ENCODE assay signal across 8 cellular contexts in the genomic region with DNA sequence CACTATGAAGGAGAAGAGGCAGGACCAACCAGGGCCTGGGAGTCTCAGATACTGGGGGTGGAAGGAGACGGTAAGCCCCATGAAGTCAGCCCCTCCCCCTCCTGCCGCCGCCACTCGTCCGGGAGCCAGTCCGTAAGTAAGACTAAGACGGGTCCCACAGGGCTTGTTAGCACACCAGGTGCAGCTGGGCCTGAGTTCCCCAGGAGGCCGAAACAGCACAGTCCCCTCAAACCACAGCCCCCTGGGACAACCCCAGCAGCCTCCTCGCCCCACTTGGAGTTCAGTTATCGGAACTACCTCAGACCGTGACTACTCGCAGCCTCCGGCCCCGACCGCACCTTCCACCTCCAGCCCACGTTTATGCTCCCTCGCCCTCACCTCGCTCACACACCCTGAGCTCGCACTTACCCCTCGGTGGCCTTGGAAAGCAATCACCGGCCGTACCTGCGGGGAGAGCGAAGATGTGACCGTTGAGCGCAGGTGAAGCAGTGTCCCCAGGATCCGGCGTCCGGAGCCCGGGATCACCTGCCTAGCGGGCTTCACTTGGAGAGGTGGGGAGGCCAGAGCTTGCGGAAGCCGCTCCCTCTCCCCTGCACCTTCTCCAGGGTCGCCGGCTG. TPM values are rescaled to one million over a fixed set of nuclear protein-coding genes. Genes with fewer than 3 reads are reported as not detected.
A peak's percentile ranks its signal among the peaks of the same experiment; 100 is the strongest.
DNase-seq lines count a peak whose midpoint lies in the region; ATAC-seq and TF ChIP-seq lines count a peak whose summit lies in the region.

No MANE protein-coding gene starts in this region.

- H3K27ac ChIP-seq in RWPE2 (ENCODE audit: poor library complexity, severe bottlenecking): peak overlapping the region; percentile 47

- no peak overlapping the region for H3K27ac Mint-ChIP-seq in natural killer cell treated with Interleukin-12 subunit alpha and Interleukin-12 subunit beta and Interleukin-15 and Interleukin-18, amount 100 ng/mL, for 72 hours

- no peaks in the 10 kb centered on the region for H3K4me1 ChIP-seq in RWPE2 (ENCODE audit: insufficient read depth, poor library complexity, severe bottlenecking)
- H3K4me1 ChIP-seq in endocrine pancreas (ENCODE audit: control insufficient read depth, insufficient read depth, low read length): no peaks in the 10 kb centered on the region

- H3K9ac ChIP-seq in endocrine pancreas (ENCODE audit: control insufficient read depth, insufficient read depth, low read length): peak overlapping the region; percentile 30

- ATAC-seq in GM18867 (IDR thresholded peaks at IDR 0.05; ENCODE audit: unreplicated experiment): peak; percentile 47
- ATAC-seq in HG03025 (IDR thresholded peaks at IDR 0.05; ENCODE audit: low FRiP score, unreplicated experiment): peak; percentile 55
- ATAC-seq in RWPE2 (ENCODE audit: low read depth): peak; percentile 9
- peak; percentile 1 to 2 for ATAC-seq in natural killer cell treated with Interleukin-12 subunit alpha and Interleukin-12 subunit beta and Interleukin-15 and Interleukin-18, amount 100 ng/mL, for 72 hours

- H3K9me3 Mint-ChIP-seq in natural killer cell treated with Interleukin-12 subunit alpha and Interleukin-12 subunit beta and Interleukin-15 and Interleukin-18, amount 100 ng/mL, for 72 hours: no peaks in the 10 kb centered on the region

- no peaks in the 10 kb centered on the region for H3K27me3 Mint-ChIP-seq in natural killer cell treated with Interleukin-12 subunit alpha and Interleukin-12 subunit beta and Interleukin-15 and Interleukin-18, amount 100 ng/mL, for 72 hours

- H3K27me3 ChIP-seq in RWPE2 (ENCODE audit: insufficient read depth, poor library complexity, severe bottlenecking) (no peaks in the 10 kb centered on the region), endocrine pancreas (ENCODE audit: control insufficient read depth, insufficient read depth, low read length) (no peaks in the 10 kb centered on the region)

- H3K9me3 ChIP-seq in RWPE2 (ENCODE audit: severe bottlenecking) (no peaks in the 10 kb centered on the region), endocrine pancreas (ENCODE audit: control insufficient read depth, low read length) (no peaks in the 10 kb centered on the region)

- TF ChIP-seq CTCF in AG09309 (IDR thresholded peaks at IDR 0.05; ENCODE audit: control insufficient read depth, insufficient read depth, low read depth, low read length, missing control alignments) (no peak), RWPE2 (IDR thresholded peaks at IDR 0.05; ENCODE audit: poor library complexity, severe bottlenecking) (no peak)

- peak overlapping the region; percentile 80 for H3K4me3 Mint-ChIP-seq in natural killer cell treated with Interleukin-12 subunit alpha and Interleukin-12 subunit beta and Interleukin-15 and Interleukin-18, amount 100 ng/mL, for 72 hours

- H3K36me3 Mint-ChIP-seq in natural killer cell treated with Interleukin-12 subunit alpha and Interleukin-12 subunit beta and Interleukin-15 and Interleukin-18, amount 100 ng/mL, for 72 hours: peaks cover 9% of the 10 kb centered on the region

- no peak for DNase-seq in AG09309 (ENCODE audit: low read depth)
- DNase-seq in RWPE2 (ENCODE audit: low spot score): peak; percentile 81
- DNase-seq in natural killer cell treated with Interleukin-12 subunit alpha and Interleukin-12 subunit beta and Interleukin-15 and Interleukin-18, amount 100 ng/mL, for 72 hours (ENCODE audit: low spot score): no peak
- DNase-seq in kidney tubule cell (ENCODE audit: low spot score): no peak
- DNase-seq in dermis blood vessel endothelial cell: no peak

- H3K4me1 Mint-ChIP-seq in natural killer cell treated with Interleukin-12 subunit alpha and Interleukin-12 subunit beta and Interleukin-15 and Interleukin-18, amount 100 ng/mL, for 72 hours (ENCODE audit: low read depth in 2 of 2): peaks cover 13 to 14% of the 10 kb centered on the region in 2 donors

- peaks cover 27% of the 10 kb centered on the region for H3K36me3 ChIP-seq in RWPE2 (ENCODE audit: low read depth)
- peaks cover 3% of the 10 kb centered on the region for H3K36me3 ChIP-seq in endocrine pancreas (ENCODE audit: control insufficient read depth, insufficient read depth, low read length)

- H3K4me3 ChIP-seq in AG09309 (ENCODE audit: control insufficient read depth, low read depth, low read length) (peak overlapping the region; percentile 70), RWPE2 (ENCODE audit: severe bottlenecking) (peak overlapping the region; percentile 46), endocrine pancreas (ENCODE audit: control insufficient read depth, insufficient read depth, low read length) (no peak overlapping the region)

RNA-seq across cellular contexts. Expression of a gene that starts 0.6 kb away (rescaled TPM):
- under 1 TPM; 0.26 to 0.86 TPM for total RNA-seq in natural killer cell treated with Interleukin-12 subunit alpha and Interleukin-12 subunit beta and Interleukin-15 and Interleukin-18, amount 100 ng/mL, for 72 hours
- total RNA-seq in dermis blood vessel endothelial cell: 2.9 and 5.4 TPM in 2 replicates

RNA-seq across cellular contexts. Expression of a gene that starts 15.9 kb away (rescaled TPM):
- 100 to 1,000 TPM; 456 to 585 TPM for total RNA-seq in natural killer cell treated with Interleukin-12 subunit alpha and Interleukin-12 subunit beta and Interleukin-15 and Interleukin-18, amount 100 ng/mL, for 72 hours
- 787 and 1,230 TPM in 2 replicates for total RNA-seq in dermis blood vessel endothelial cell

RNA-seq across cellular contexts. Expression of a gene that starts 23.8 kb away (rescaled TPM):
- total RNA-seq in natural killer cell treated with Interleukin-12 subunit alpha and Interleukin-12 subunit beta and Interleukin-15 and Interleukin-18, amount 100 ng/mL, for 72 hours: under 1 TPM; 0.24 to 0.50 TPM
- not detected in 2 replicates for total RNA-seq in dermis blood vessel endothelial cell

RNA-seq across cellular contexts. Expression of a gene that starts 24.2 kb away (rescaled TPM):
- total RNA-seq in natural killer cell treated with Interleukin-12 subunit alpha and Interleukin-12 subunit beta and Interleukin-15 and Interleukin-18, amount 100 ng/mL, for 72 hours: 10 to 100 TPM; 14.3 to 15.3 TPM
- total RNA-seq in dermis blood vessel endothelial cell: 2.9 and 4.6 TPM in 2 replicates

RNA-seq across cellular contexts. Expression of a gene that starts 30.0 kb away (rescaled TPM):
- total RNA-seq in natural killer cell treated with Interleukin-12 subunit alpha and Interleukin-12 subunit beta and Interleukin-15 and Interleukin-18, amount 100 ng/mL, for 72 hours: 100 to 1,000 TPM; 365 to 555 TPM
- total RNA-seq in dermis blood vessel endothelial cell: 155 and 423 TPM in 2 replicates

Comparison
In these comparisons a context has a peak if more than half of its experiments do, and no peak if none do; other contexts are left out.
1. ATAC-seq: peak in every context shown above with its lines; median percentile 55 in HG03025; 47 in GM18867; 9 in RWPE2; 2 in natural killer cell treated with Interleukin-12 subunit alpha and Interleukin-12 subunit beta and Interleukin-15 and Interleukin-18, amount 100 ng/mL, for 72 hours.